ENCODE assay signal across 7 cellular contexts in the genomic region with DNA sequence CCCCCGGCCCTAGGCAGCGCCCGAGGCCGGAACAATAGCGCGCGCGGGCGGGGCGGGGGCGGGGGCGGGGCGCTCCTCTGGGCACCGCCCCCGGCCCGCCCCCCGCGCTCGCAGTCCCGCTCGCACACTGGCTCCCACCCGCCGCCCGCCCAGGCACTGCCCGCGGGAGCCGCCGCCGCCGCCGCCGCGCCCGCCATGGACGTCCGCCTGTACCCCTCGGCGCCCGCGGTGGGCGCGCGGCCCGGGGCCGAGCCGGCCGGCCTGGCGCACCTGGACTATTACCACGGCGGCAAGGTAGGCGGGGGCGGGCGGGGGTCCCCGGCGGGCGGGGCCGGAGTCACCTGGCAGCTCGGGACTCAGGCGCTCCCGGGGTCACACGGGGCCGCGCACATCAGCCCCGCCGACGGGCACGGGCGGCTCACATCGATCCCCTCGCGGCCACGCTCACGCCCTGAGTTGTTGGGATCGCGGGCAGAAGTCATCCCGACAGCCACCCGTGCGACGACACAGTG. TPM values are rescaled to one million over a fixed set of nuclear protein-coding genes. Genes with fewer than 3 reads are reported as not detected.
DNase-seq lines count a peak whose midpoint lies in the region; ATAC-seq lines count a peak whose summit lies in the region.

A gene with protein sequence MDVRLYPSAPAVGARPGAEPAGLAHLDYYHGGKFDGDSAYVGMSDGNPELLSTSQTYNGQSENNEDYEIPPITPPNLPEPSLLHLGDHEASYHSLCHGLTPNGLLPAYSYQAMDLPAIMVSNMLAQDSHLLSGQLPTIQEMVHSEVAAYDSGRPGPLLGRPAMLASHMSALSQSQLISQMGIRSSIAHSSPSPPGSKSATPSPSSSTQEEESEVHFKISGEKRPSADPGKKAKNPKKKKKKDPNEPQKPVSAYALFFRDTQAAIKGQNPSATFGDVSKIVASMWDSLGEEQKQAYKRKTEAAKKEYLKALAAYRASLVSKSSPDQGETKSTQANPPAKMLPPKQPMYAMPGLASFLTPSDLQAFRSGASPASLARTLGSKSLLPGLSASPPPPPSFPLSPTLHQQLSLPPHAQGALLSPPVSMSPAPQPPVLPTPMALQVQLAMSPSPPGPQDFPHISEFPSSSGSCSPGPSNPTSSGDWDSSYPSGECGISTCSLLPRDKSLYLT (plus strand): TSS at position 156 of the 512 bp plus-strand sequence. CDS start 40 bp downstream, at position 196.

- H3K4me3 ChIP-seq in SJCRH30: peak within 1 kb of the TSS; percentile 65
- peak within 1 kb of the TSS; percentile 77 for H3K4me3 ChIP-seq in adipocyte (ENCODE audit: low read length)
- H3K4me3 ChIP-seq in iPS-18a (ENCODE audit: low read length): peak within 1 kb of the TSS; percentile 56

- H3K36me3 ChIP-seq in SJCRH30: no peaks in the 10 kb centered on the region
- no peaks in the 10 kb centered on the region for H3K36me3 ChIP-seq in adipocyte (ENCODE audit: control insufficient read depth, insufficient read depth, low read length, severe bottlenecking)
- no peaks in the 10 kb centered on the region for H3K36me3 ChIP-seq in iPS-18a (ENCODE audit: control insufficient read depth, low read depth, low read length)

- peak; percentile 41 for ATAC-seq in GM18909 (IDR thresholded peaks at IDR 0.05; ENCODE audit: poor library complexity, unreplicated experiment)
- peak; percentile 38 for ATAC-seq in HG03095 (IDR thresholded peaks at IDR 0.05; ENCODE audit: unreplicated experiment)

- H3K27me3 ChIP-seq in SJCRH30: no peaks in the 10 kb centered on the region
- H3K27me3 ChIP-seq in adipocyte (replicated peaks; ENCODE audit: control insufficient read depth, insufficient read depth, low read length): peaks cover 7% of the 10 kb centered on the region
- peaks cover 44% of the 10 kb centered on the region for H3K27me3 ChIP-seq in iPS-18a (ENCODE audit: control insufficient read depth, insufficient read depth, low read length)

- H3K9me3 ChIP-seq in SJCRH30 (replicated peaks) (peaks cover 11% of the 10 kb centered on the region), adipocyte (ENCODE audit: control insufficient read depth, low read length) (peaks cover 19% of the 10 kb centered on the region), iPS-18a (ENCODE audit: control insufficient read depth, low read depth, low read length) (no peaks in the 10 kb centered on the region)

- DNase-seq in SJCRH30: peak; percentile 74 to 75
- peak; percentile 87 for DNase-seq in adipocyte (ENCODE audit: low read depth)
- DNase-seq in stimulated activated CD4-positive, alpha-beta T cell treated with anti-CD3 and anti-CD28 coated beads, Interleukin-4, amount 100 ng/mL, for 24 hours: peak; percentile 27
- DNase-seq in epidermal melanocyte (ENCODE audit: insufficient read length, low spot score): no peak

- no peak within 1 kb of the TSS for H3K27ac ChIP-seq in SJCRH30
- no peak within 1 kb of the TSS for H3K27ac ChIP-seq in iPS-18a (ENCODE audit: low read length)

- H3K4me1 ChIP-seq in SJCRH30: no peaks in the 10 kb centered on the region
- H3K4me1 ChIP-seq in adipocyte (ENCODE audit: control insufficient read depth, insufficient read depth, low read length): peaks cover 11% of the 10 kb centered on the region
- H3K4me1 ChIP-seq in iPS-18a (ENCODE audit: control insufficient read depth, low read depth, low read length): peaks cover 5% of the 10 kb centered on the region

- H3K9ac ChIP-seq in adipocyte (ENCODE audit: low read length) (peak within 1 kb of the TSS; percentile 60), iPS-18a (ENCODE audit: low read length) (no peak within 1 kb of the TSS)

RNA-seq across cellular contexts. Expression of the gene that starts here (rescaled TPM):
- 7.9 and 10.1 TPM in 2 replicates for total RNA-seq in SJCRH30 (2014; rRNA removed; shearing (Covaris generic))
